In the genomic region with DNA sequence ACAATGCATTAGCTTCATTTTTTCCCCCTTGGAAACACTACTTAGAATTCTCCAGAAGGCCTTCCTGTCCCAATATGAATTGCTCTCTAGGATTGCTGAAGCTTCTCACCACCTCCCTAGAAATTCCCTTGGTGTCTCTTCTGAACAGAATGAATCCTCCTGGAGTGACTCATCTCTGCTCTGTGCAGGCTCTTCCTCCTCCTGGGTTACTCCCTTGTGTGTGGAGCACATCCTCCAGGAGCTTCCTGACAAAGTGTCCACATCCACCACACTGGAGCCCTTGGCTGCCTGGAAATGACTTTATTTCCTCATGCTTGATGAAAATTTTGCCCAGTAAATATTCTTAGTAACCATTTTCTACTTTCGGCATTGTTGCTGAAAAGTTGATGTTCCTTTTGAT, we compare ENCODE assay signal across 13 cellular contexts. TPM values are rescaled to one million over a fixed set of nuclear protein-coding genes. Genes with fewer than 3 reads are reported as not detected.
A peak's percentile ranks its signal among the peaks of the same experiment; 100 is the strongest.
DNase-seq lines count a peak whose midpoint lies in the region; ATAC-seq, FAIRE-seq and TF ChIP-seq lines count a peak whose summit lies in the region.
"Had no signal": no experiment of that assay in that cellular context is flagged by ENCODE, and none has a peak within 500 bp of the region (broad histone marks: within the 10 kb centered on the region; RNA-seq: fewer than 3 reads in every experiment).

No MANE protein-coding gene starts in this region.

- no peak for FAIRE-seq in bronchial epithelial cell (lab: Jason Lieb, UNC)

- H3K4me3 ChIP-seq in bronchial epithelial cell (ENCODE audit: low read depth, low read length) = no peak overlapping the region
- H3K4me3 ChIP-seq: GM23338 had no signal

- DNase-seq in A172 (ENCODE audit: low spot score) = peak; percentile 81
- DNase-seq in HPDE6-E6E7 (ENCODE audit: extremely low spot score) = peak; percentile 77
- peak; percentile 85 for DNase-seq in bronchial epithelial cell (ENCODE audit: low read depth)
- no peak for DNase-seq in left colon
- DNase-seq in GF-D8 (lab: John Stamatoyannopoulos, UW) = no peak
- DNase-seq in activated CD8-positive, alpha-beta memory T cell treated with anti-CD3 and anti-CD28 coated beads, Interleukin-2, amount 50 U/mL, for 48 hours = no peak
- DNase-seq in NCI-H1694 treated with DMSO at 0.1 percent for 48 hours (lab: John Stamatoyannopoulos, UW) = no peak
- DNase-seq: BE2C; NCI-H2171; stimulated activated CD8-positive, alpha-beta memory T cell treated with anti-CD3 and anti-CD28 coated beads, Interleukin-4, amount 100 ng/mL, for 48 hours; T-cell had no signal

- H3K36me3 ChIP-seq in bronchial epithelial cell (ENCODE audit: control insufficient read depth, insufficient read depth, low read length) = no peaks in the 10 kb centered on the region
- H3K36me3 ChIP-seq: BE2C had no signal

- H3K27me3 ChIP-seq in bronchial epithelial cell (ENCODE audit: control insufficient read depth, insufficient read depth, low read length) = no peaks in the 10 kb centered on the region
- H3K27me3 ChIP-seq: BE2C had no signal

- ATAC-seq in left colon = peak; percentile 97
- no peak for ATAC-seq in GM19023 (IDR thresholded peaks at IDR 0.05; ENCODE audit: unreplicated experiment)
- ATAC-seq: GM23338, T-cell had no signal

- TF ChIP-seq CTCF in bronchial epithelial cell (IDR thresholded peaks at IDR 0.05; ENCODE audit: insufficient read depth, low read length, severe bottlenecking) = no peak

- intact Hi-C loops in left colon (cut with DNase I, micrococcal nuclease) = no loop called here

RNA-seq across cellular contexts. Expression of gene DTNBP1, which starts 54.4 kb away (rescaled TPM):
- total RNA-seq in A172 (2014; rRNA removed; shearing (Covaris generic)) = 1.6 and 12.4 TPM in 2 replicates
- total RNA-seq in bronchial epithelial cell (6.3 and 11.0 TPM in 2 replicates), left colon (10 to 100 TPM; 21.0 to 26.9 TPM)

Comparison
In these comparisons a context has a peak if more than half of its experiments do, and no peak if none do; other contexts are left out.
1. DNase-seq: peak in A172 (single experiment), HPDE6-E6E7 (single experiment) and bronchial epithelial cell (single experiment); none in left colon (0 of 2), GF-D8 (single experiment), activated CD8-positive, alpha-beta memory T cell treated with anti-CD3 and anti-CD28 coated beads, Interleukin-2, amount 50 U/mL, for 48 hours (single experiment) and NCI-H1694 treated with DMSO at 0.1 percent for 48 hours (single experiment).